In the genomic region with DNA sequence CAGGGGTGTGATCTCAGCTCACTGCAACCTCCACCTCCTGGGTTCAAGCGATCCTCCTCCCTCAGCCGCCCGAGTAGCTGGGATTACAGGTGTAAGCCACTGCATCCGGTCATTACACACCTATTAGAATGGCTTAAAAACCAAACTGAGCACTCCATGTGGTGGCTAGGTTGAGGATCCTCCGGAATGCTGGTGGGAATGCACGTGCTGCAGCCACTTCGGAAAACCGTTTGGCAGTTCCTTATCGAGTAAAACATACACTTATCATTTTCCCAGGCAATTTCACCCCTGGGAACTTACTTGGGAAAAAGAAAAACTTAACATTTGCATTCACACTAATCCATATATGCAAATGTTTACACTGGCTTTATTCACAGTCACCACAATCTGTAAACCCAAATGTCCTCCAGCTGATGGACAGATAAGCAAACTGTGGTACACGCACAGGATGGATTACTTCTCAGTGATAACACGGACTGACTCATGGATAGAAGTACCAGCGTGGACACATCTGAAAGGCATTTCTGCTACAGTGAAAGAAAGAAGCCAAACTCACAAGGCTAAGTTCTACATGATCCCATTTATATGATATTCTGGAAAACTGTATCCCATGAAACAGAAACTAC, we compare ENCODE assay signal across 1 cellular context.
A peak's percentile ranks its signal among the peaks of the same experiment; 100 is the strongest.
TF ChIP-seq lines count a peak whose summit lies in the region.

No MANE protein-coding gene starts in this region.

TF ChIP-seq in K562, 482 proteins besides CTCF, POLR2A, EP300 and RAD21 (continued from another document and continues in another):
- TF ChIP-seq, protein P1, sequence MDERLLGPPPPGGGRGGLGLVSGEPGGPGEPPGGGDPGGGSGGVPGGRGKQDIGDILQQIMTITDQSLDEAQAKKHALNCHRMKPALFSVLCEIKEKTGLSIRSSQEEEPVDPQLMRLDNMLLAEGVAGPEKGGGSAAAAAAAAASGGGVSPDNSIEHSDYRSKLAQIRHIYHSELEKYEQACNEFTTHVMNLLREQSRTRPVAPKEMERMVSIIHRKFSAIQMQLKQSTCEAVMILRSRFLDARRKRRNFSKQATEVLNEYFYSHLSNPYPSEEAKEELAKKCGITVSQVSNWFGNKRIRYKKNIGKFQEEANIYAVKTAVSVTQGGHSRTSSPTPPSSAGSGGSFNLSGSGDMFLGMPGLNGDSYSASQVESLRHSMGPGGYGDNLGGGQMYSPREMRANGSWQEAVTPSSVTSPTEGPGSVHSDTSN (CRISPR knock-in tag; IDR thresholded peaks at IDR 0.05; ENCODE audit: low read depth), result no peak
- TF ChIP-seq, protein P1 (tag; conservative IDR thresholded peaks at IDR 0.05; ENCODE audit: low read depth), result 0 out of 2 replicates have a peak, but pooled peaks have one; percentile 11
- TF ChIP-seq ZNF41 (CRISPR knock-in tag; conservative IDR thresholded peaks at IDR 0.05), result no peak
- TF ChIP-seq, protein P2, sequence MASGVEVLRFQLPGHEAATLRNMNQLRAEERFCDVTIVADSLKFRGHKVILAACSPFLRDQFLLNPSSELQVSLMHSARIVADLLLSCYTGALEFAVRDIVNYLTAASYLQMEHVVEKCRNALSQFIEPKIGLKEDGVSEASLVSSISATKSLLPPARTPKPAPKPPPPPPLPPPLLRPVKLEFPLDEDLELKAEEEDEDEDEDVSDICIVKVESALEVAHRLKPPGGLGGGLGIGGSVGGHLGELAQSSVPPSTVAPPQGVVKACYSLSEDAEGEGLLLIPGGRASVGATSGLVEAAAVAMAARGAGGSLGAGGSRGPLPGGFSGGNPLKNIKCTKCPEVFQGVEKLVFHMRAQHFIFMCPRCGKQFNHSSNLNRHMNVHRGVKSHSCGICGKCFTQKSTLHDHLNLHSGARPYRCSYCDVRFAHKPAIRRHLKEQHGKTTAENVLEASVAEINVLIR (CRISPR knock-in tag; IDR thresholded peaks at IDR 0.05), result no peak
- TF ChIP-seq HMBOX1 (IDR thresholded peaks at IDR 0.05), result no peak
- TF ChIP-seq NELFE (IDR thresholded peaks at IDR 0.05; ENCODE audit: insufficient read depth, insufficient read length), result no peak
- no peak for TF ChIP-seq ZNF316 (IDR thresholded peaks at IDR 0.05)
- TF ChIP-seq, protein P3, sequence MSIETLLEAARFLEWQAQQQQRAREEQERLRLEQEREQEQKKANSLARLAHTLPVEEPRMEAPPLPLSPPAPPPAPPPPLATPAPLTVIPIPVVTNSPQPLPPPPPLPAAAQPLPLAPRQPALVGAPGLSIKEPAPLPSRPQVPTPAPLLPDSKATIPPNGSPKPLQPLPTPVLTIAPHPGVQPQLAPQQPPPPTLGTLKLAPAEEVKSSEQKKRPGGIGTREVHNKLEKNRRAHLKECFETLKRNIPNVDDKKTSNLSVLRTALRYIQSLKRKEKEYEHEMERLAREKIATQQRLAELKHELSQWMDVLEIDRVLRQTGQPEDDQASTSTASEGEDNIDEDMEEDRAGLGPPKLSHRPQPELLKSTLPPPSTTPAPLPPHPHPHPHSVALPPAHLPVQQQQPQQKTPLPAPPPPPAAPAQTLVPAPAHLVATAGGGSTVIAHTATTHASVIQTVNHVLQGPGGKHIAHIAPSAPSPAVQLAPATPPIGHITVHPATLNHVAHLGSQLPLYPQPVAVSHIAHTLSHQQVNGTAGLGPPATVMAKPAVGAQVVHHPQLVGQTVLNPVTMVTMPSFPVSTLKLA (conservative IDR thresholded peaks at IDR 0.05), result peak in 1 of 2 experiments; percentile 31; a peak in 1 of 4 replicates
- TF ChIP-seq CREBBP (IDR thresholded peaks at IDR 0.05; ENCODE audit: low read depth, low read length), result no peak
- no peak for TF ChIP-seq DDX20 (tag; IDR thresholded peaks at IDR 0.05; ENCODE audit: low read depth)
- TF ChIP-seq ZNF445 (CRISPR knock-in tag; IDR thresholded peaks at IDR 0.05; ENCODE audit: low read depth), result no peak
- no peak for TF ChIP-seq BRD9 (IDR thresholded peaks at IDR 0.05; ENCODE audit: low read depth, partially characterized antibody)
- no peak for TF ChIP-seq ESRRA (IDR thresholded peaks at IDR 0.05; ENCODE audit: borderline replicate concordance, low read depth)
- peak; percentile 60; the same call in 1 of the 2 replicates for TF ChIP-seq SMARCC2 (IDR thresholded peaks at IDR 0.05; ENCODE audit: low read depth)
- no peak for TF ChIP-seq PHF21A (IDR thresholded peaks at IDR 0.05; ENCODE audit: borderline replicate concordance, low read depth)
- TF ChIP-seq ATF3 (IDR thresholded peaks at IDR 0.05), result peak; percentile 61; the same call in 1 of the 2 replicates
- TF ChIP-seq ATF3 (CRISPR knock-in tag; conservative IDR thresholded peaks at IDR 0.05), result no peak
- no peak for TF ChIP-seq EHMT2 (IDR thresholded peaks at IDR 0.05)
- TF ChIP-seq ZNF140 (CRISPR knock-in tag; IDR thresholded peaks at IDR 0.05), result no peak
- no peak for TF ChIP-seq EGR1 (conservative IDR thresholded peaks at IDR 0.05)
- no peak for TF ChIP-seq MCM3 (IDR thresholded peaks at IDR 0.05)
- no peak for TF ChIP-seq HOXB6 (CRISPR knock-in tag; IDR thresholded peaks at IDR 0.05; ENCODE audit: borderline replicate concordance)
- no peak for TF ChIP-seq BCL6 (CRISPR knock-in tag; IDR thresholded peaks at IDR 0.05)
- no peak for TF ChIP-seq MYBL2 (IDR thresholded peaks at IDR 0.05; ENCODE audit: low read depth)
- TF ChIP-seq MYBL2 (CRISPR knock-in tag; IDR thresholded peaks at IDR 0.05; ENCODE audit: borderline replicate concordance), result no peak
- TF ChIP-seq SMC3 (conservative IDR thresholded peaks at IDR 0.05; ENCODE audit: insufficient read depth, low read depth, low read length), result no peak
- TF ChIP-seq MXD1 (CRISPR knock-in tag; IDR thresholded peaks at IDR 0.05; ENCODE audit: borderline replicate concordance, poor library complexity, severe bottlenecking), result no peak
- TF ChIP-seq, protein P4, sequence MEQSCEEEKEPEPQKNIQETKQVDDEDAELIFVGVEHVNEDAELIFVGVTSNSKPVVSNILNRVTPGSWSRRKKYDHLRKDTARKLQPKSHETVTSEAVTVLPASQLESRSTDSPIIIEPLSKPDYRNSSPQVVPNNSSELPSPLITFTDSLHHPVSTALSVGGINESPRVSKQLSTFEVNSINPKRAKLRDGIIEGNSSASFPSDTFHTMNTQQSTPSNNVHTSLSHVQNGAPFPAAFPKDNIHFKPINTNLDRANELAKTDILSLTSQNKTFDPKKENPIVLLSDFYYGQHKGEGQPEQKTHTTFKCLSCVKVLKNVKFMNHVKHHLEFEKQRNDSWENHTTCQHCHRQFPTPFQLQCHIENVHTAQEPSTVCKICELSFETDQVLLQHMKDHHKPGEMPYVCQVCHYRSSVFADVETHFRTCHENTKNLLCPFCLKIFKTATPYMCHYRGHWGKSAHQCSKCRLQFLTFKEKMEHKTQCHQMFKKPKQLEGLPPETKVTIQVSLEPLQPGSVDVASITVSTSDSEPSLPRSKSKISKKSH (CRISPR knock-in tag; IDR thresholded peaks at IDR 0.05), result no peak
- TF ChIP-seq TARDBP (IDR thresholded peaks at IDR 0.05), result no peak
- TF ChIP-seq ZNF561 (CRISPR knock-in tag; conservative IDR thresholded peaks at IDR 0.05), result no peak
- peak; percentile 63; the same call in 1 of the 2 replicates for TF ChIP-seq POLR2AphosphoS5 (IDR thresholded peaks at IDR 0.05; ENCODE audit: control insufficient read depth, insufficient read depth, low read depth, low read length)
- TF ChIP-seq, protein P5, sequence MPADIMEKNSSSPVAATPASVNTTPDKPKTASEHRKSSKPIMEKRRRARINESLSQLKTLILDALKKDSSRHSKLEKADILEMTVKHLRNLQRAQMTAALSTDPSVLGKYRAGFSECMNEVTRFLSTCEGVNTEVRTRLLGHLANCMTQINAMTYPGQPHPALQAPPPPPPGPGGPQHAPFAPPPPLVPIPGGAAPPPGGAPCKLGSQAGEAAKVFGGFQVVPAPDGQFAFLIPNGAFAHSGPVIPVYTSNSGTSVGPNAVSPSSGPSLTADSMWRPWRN (IDR thresholded peaks at IDR 0.05; ENCODE audit: low read depth), result no peak
- TF ChIP-seq SLC30A9 (CRISPR knock-in tag; IDR thresholded peaks at IDR 0.05), result no peak
- TF ChIP-seq ERF (CRISPR knock-in tag; IDR thresholded peaks at IDR 0.05), result no peak
- TF ChIP-seq, protein P6, sequence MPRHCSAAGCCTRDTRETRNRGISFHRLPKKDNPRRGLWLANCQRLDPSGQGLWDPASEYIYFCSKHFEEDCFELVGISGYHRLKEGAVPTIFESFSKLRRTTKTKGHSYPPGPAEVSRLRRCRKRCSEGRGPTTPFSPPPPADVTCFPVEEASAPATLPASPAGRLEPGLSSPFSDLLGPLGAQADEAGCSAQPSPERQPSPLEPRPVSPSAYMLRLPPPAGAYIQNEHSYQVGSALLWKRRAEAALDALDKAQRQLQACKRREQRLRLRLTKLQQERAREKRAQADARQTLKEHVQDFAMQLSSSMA (CRISPR knock-in tag; IDR thresholded peaks at IDR 0.05), result no peak
- peak; percentile 46; the same call in 1 of the 2 replicates for TF ChIP-seq ZNF263 (CRISPR knock-in tag; IDR thresholded peaks at IDR 0.05; ENCODE audit: borderline replicate concordance)
- TF ChIP-seq MITF (IDR thresholded peaks at IDR 0.05), result no peak
- TF ChIP-seq SOX6 (IDR thresholded peaks at IDR 0.05), result peak; percentile 47; the same call in 1 of the 2 replicates
- no peak for TF ChIP-seq RHOXF2B (CRISPR knock-in tag; conservative IDR thresholded peaks at IDR 0.05)
- TF ChIP-seq, protein P7, sequence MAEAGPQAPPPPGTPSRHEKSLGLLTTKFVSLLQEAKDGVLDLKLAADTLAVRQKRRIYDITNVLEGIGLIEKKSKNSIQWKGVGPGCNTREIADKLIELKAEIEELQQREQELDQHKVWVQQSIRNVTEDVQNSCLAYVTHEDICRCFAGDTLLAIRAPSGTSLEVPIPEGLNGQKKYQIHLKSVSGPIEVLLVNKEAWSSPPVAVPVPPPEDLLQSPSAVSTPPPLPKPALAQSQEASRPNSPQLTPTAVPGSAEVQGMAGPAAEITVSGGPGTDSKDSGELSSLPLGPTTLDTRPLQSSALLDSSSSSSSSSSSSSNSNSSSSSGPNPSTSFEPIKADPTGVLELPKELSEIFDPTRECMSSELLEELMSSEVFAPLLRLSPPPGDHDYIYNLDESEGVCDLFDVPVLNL (CRISPR knock-in tag; IDR thresholded peaks at IDR 0.05; ENCODE audit: low read depth), result no peak
- no peak for TF ChIP-seq EZH2 (IDR thresholded peaks at IDR 0.05; ENCODE audit: borderline replicate concordance, low read depth, low read length)
- no peak for TF ChIP-seq FOXP1 (CRISPR knock-in tag; IDR thresholded peaks at IDR 0.05)
- TF ChIP-seq ZNF79 (CRISPR knock-in tag; IDR thresholded peaks at IDR 0.05; ENCODE audit: low read depth), result no peak
- TF ChIP-seq, protein P8, sequence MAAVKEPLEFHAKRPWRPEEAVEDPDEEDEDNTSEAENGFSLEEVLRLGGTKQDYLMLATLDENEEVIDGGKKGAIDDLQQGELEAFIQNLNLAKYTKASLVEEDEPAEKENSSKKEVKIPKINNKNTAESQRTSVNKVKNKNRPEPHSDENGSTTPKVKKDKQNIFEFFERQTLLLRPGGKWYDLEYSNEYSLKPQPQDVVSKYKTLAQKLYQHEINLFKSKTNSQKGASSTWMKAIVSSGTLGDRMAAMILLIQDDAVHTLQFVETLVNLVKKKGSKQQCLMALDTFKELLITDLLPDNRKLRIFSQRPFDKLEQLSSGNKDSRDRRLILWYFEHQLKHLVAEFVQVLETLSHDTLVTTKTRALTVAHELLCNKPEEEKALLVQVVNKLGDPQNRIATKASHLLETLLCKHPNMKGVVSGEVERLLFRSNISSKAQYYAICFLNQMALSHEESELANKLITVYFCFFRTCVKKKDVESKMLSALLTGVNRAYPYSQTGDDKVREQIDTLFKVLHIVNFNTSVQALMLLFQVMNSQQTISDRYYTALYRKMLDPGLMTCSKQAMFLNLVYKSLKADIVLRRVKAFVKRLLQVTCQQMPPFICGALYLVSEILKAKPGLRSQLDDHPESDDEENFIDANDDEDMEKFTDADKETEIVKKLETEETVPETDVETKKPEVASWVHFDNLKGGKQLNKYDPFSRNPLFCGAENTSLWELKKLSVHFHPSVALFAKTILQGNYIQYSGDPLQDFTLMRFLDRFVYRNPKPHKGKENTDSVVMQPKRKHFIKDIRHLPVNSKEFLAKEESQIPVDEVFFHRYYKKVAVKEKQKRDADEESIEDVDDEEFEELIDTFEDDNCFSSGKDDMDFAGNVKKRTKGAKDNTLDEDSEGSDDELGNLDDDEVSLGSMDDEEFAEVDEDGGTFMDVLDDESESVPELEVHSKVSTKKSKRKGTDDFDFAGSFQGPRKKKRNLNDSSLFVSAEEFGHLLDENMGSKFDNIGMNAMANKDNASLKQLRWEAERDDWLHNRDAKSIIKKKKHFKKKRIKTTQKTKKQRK (IDR thresholded peaks at IDR 0.05; ENCODE audit: borderline replicate concordance, low read depth, low read length), result no peak
- TF ChIP-seq TBL1XR1 (IDR thresholded peaks at IDR 0.05; ENCODE audit: low read length in 2 of 2), result 0 out of 4 replicates have a peak, but pooled peaks of 1 of the 2 experiments have one; percentile 13
